In genomic region chr11:704799-705645, GRCh38 we compare ENCODE assay signal across 9 cellular contexts. TPM values are rescaled to one million over a fixed set of nuclear protein-coding genes. Genes with fewer than 3 reads are reported as not detected.
DNase-seq lines count a peak whose midpoint lies in the region; ATAC-seq, FAIRE-seq and TF ChIP-seq lines count a peak whose summit lies in the region.
"Had no signal": no experiment of that assay in that cellular context is flagged by ENCODE, and none has a peak within 500 bp of the region (broad histone marks: within the 10 kb centered on the region; RNA-seq: fewer than 3 reads in every experiment).

No MANE protein-coding gene starts in this region.

- no peak for TF ChIP-seq RAD21 in GM12878 (IDR thresholded peaks at IDR 0.05; ENCODE audit: insufficient read depth, low read depth, low read length)

- H3K27me3 ChIP-seq in GM12878 (replicated peaks in 1 of 2; ENCODE audit: control insufficient read depth in 2 of 2, insufficient read depth in 2 of 2, low read length in 1 of 2) (no peaks in the 10 kb centered on the region; a peak in 1 of 4 replicates), kidney epithelial cell (ENCODE audit: control insufficient read depth, insufficient read depth, low read length) (no peaks in the 10 kb centered on the region)

- H3K4me1 ChIP-seq in GM12878 (ENCODE audit: control insufficient read depth, insufficient read depth, low read length), result no peaks in the 10 kb centered on the region

- H3K27ac ChIP-seq in GM12878 (ENCODE audit: control insufficient read depth, insufficient read depth), result no peak overlapping the region

- no TSS peak for BruUV-seq in GM12878 (replicated peaks; lab: Mats Ljungman, UMichigan)

- H3K27me3 Mint-ChIP-seq in HFFc6 (ENCODE audit: insufficient read depth), result peaks cover 2% of the 10 kb centered on the region; the same call in 1 of the 2 replicates

- no peak overlapping the region for H2AFZ ChIP-seq in GM12878 (ENCODE audit: control insufficient read depth, low read depth, low read length)

- CTCF ChIA-PET in GM12878 (lab: Yijun Ruan, JAX), result no interaction called here

- peak overlapping the region; percentile 77 for H3K4me3 Mint-ChIP-seq in HFFc6
- peak overlapping the region; percentile 41 for H3K4me3 Mint-ChIP-seq in stimulated activated effector memory CD8-positive, alpha-beta T cell treated with anti-CD3 and anti-CD28 coated beads, Interleukin-12 subunit alpha, Interleukin-12 subunit beta, amount 100 ng/mL, for 72 hours

- 66% methylated on average over 24 of the region's 25 CpGs for WGBS in GM12878 (ENCODE audit: insufficient coverage, insufficient replicate concordance, low lambda C conversion rate, missing lambda C conversion rate)

- in situ Hi-C loops in GM12878 (cut with MboI), result no loop called here

- H3K36me3 ChIP-seq in GM12878 (ENCODE audit: control insufficient read depth in 2 of 2, insufficient read depth in 2 of 2, low read length in 1 of 2) (peaks cover 0 to 5% of the 10 kb centered on the region in 2 experiments; a peak in 2 of 4 replicates), kidney epithelial cell (ENCODE audit: control insufficient read depth, insufficient read depth, low read length) (no peaks in the 10 kb centered on the region)

- no peaks in the 10 kb centered on the region; the same call in 1 of the 2 replicates for H3K4me1 Mint-ChIP-seq in HFFc6 (ENCODE audit: low read depth)
- H3K4me1 Mint-ChIP-seq in stimulated activated effector memory CD8-positive, alpha-beta T cell treated with anti-CD3 and anti-CD28 coated beads, Interleukin-12 subunit alpha, Interleukin-12 subunit beta, amount 100 ng/mL, for 72 hours, result peaks cover 5% of the 10 kb centered on the region

- H3K4me3 ChIP-seq in GM12878 (no peak overlapping the region), kidney epithelial cell (ENCODE audit: low read depth, low read length) (peak overlapping the region; percentile 56)

- intact Hi-C loops in GM12878 (cut with micrococcal nuclease; ENCODE audit: unreplicated experiment), result no loop called here

- no peak overlapping the region for H3K9ac ChIP-seq in GM12878 (ENCODE audit: control insufficient read depth, insufficient read depth, low read length)

- TF ChIP-seq EP300 in GM12878 (IDR thresholded peaks at IDR 0.05; ENCODE audit: borderline replicate concordance in 1 of 2, control insufficient read depth in 1 of 2, low read depth in 2 of 2, low read length in 2 of 2), result no peak

- H3K4me2 ChIP-seq in GM12878 (ENCODE audit: control insufficient read depth, insufficient read depth), result no peak overlapping the region

- POLR2A ChIA-PET in GM12878 (lab: Charles Lee), result interaction anchor here (0.6 to 1.1 kb wide), 2 partner anchors 124 to 161 kb away, joined by 3 to 4 read pairs; no protein-coding TSS in a partner anchor

- H4K20me1 ChIP-seq in GM12878 (ENCODE audit: control insufficient read depth, insufficient read depth), result no peaks in the 10 kb centered on the region

- no peak for ATAC-seq in GM12878
- ATAC-seq in stimulated activated effector memory CD8-positive, alpha-beta T cell treated with anti-CD3 and anti-CD28 coated beads, Interleukin-12 subunit alpha, Interleukin-12 subunit beta, amount 100 ng/mL, for 72 hours, result no peak

- peak; percentile 15; the same call in 1 of the 2 replicates for TF ChIP-seq POLR2A in GM12878 (IDR thresholded peaks at IDR 0.05; ENCODE audit: low read depth, low read length)

- SMC1A ChIA-PET in GM12878 (lab: Charles Lee; ENCODE audit: uncharacterized antibody, unreplicated experiment), result no interaction called here

- H3K79me2 ChIP-seq in GM12878 (ENCODE audit: control insufficient read depth, insufficient read depth, low read length), result no peaks in the 10 kb centered on the region

- RAD21 ChIA-PET in GM12878 (lab: Charles Lee; ENCODE audit: unreplicated experiment), result interaction anchor here (2.0 kb wide), 1 partner anchor 17 kb away, joined by 6 read pairs; no protein-coding TSS in a partner anchor

- H3K9me3 Mint-ChIP-seq in HFFc6, result no peaks in the 10 kb centered on the region
- H3K9me3 Mint-ChIP-seq in stimulated activated effector memory CD8-positive, alpha-beta T cell treated with anti-CD3 and anti-CD28 coated beads, Interleukin-12 subunit alpha, Interleukin-12 subunit beta, amount 100 ng/mL, for 72 hours, result no peaks in the 10 kb centered on the region

- no peak for FAIRE-seq in GM12878 (lab: Jason Lieb, UNC)

- H3K36me3 Mint-ChIP-seq in HFFc6 (ENCODE audit: low read depth), result no peaks in the 10 kb centered on the region; the same call in 1 of the 2 replicates
- peaks cover 12% of the 10 kb centered on the region for H3K36me3 Mint-ChIP-seq in stimulated activated effector memory CD8-positive, alpha-beta T cell treated with anti-CD3 and anti-CD28 coated beads, Interleukin-12 subunit alpha, Interleukin-12 subunit beta, amount 100 ng/mL, for 72 hours

- peak overlapping the region; percentile 26; the same call in 1 of the 2 replicates for H3K27ac Mint-ChIP-seq in HFFc6
- no peak overlapping the region for H3K27ac Mint-ChIP-seq in stimulated activated effector memory CD8-positive, alpha-beta T cell treated with anti-CD3 and anti-CD28 coated beads, Interleukin-12 subunit alpha, Interleukin-12 subunit beta, amount 100 ng/mL, for 72 hours

- no peaks in the 10 kb centered on the region for H3K9me3 ChIP-seq in GM12878 (replicated peaks; ENCODE audit: control insufficient read depth, insufficient read depth, low read length)

- DNase-seq in HFFc6 (no peak), GM12878 (ENCODE audit: low read depth, low spot score) (no peak), kidney epithelial cell (ENCODE audit: low read depth) (no peak), SW 1271 (lab: John Stamatoyannopoulos, UW) (no peak), NCI-H345 treated with DMSO at 0.1 percent for 48 hours (lab: John Stamatoyannopoulos, UW; ENCODE audit: unreplicated experiment) (no peak), NCI-H2227 (lab: John Stamatoyannopoulos, UW; ENCODE audit: unreplicated experiment) (no peak), COR-L47 (lab: John Stamatoyannopoulos, UW) (no peak)
- no peak for DNase-seq in stimulated activated effector memory CD8-positive, alpha-beta T cell treated with anti-CD3 and anti-CD28 coated beads, Interleukin-12 subunit alpha, Interleukin-12 subunit beta, amount 100 ng/mL, for 72 hours (ENCODE audit: low spot score in 2 of 2)
- DNase-seq: NCI-H345 had no signal

- TF ChIP-seq CTCF in HFFc6 (IDR thresholded peaks at IDR 0.05) (no peak), GM12878 (IDR thresholded peaks at IDR 0.05 in 2 of 3, conservative IDR thresholded peaks at IDR 0.05 in 1 of 3; ENCODE audit: control insufficient read depth in 2 of 3, extremely low read depth in 1 of 3, insufficient read depth in 1 of 3, low read depth in 3 of 3, low read length in 3 of 3) (no peak), kidney epithelial cell (IDR thresholded peaks at IDR 0.05; ENCODE audit: insufficient read depth, low read length, poor library complexity, severe bottlenecking) (no peak)

RNA-seq across cellular contexts. Expression of gene EPS8L2, which starts 1.0 kb away (rescaled TPM):
- total RNA-seq in HFFc6 (2021; fragmentation: NEBNext Ultra II Directional; extraction: Animal tissue kit (Norgen Biotek cat#: 25700)), result 10 to 100 TPM; 55.5 to 70.1 (median 65.1) TPM
- total RNA-seq in GM12878 (2013; cell fraction: nucleolus; rRNA removed), result 4.4 and 8.1 TPM in 2 replicates
- total RNA-seq in GM12878 (2014; rRNA removed) (11.5 and 12.5 TPM in 2 replicates), GM12878 (2014; rRNA removed; fragmentation: Illumina TruSeq; extraction: Trizol) (3.1 and 5.1 TPM in 2 replicates), GM12878 (2021) (10.8 and 13.4 TPM in 2 replicates), kidney epithelial cell (119 and 143 TPM in 2 replicates)
- polyA plus RNA-seq in GM12878 (2011; ENCODE audit: low read depth), result 4.7 TPM
- polyA plus RNA-seq in GM12878 (2011; rRNA removed) (4.4 and 7.7 TPM in 2 replicates), GM12878 (2014; fragmentation: Illumina TruSeq; extraction: Trizol) (2.9 and 4.0 TPM in 2 replicates), GM12878 (2014; fragmentation: Nextera tagmentation; extraction: Ambion mirVana) (1 to 10 TPM in 1 of 2 experiments, under 1 TPM in 1; 0.76 to 2.9 TPM), GM12878 (2014; rRNA removed) (11.8 and 15.3 TPM in 2 replicates), GM12878 (2016; fragmentation: Nextera tagmentation; extraction: Ambion mirVana) (10 to 100 TPM; 13.9 to 20.0 TPM)
- 7.5 and 14.4 TPM in 2 replicates for polyA plus RNA-seq in GM12878 (2011; cell fraction: cytosol; rRNA removed)
- polyA plus RNA-seq in GM12878 (2011; cell fraction: nucleus; rRNA removed), result 44.2 and 44.3 TPM in 2 replicates
- 22.8 and 23.5 TPM in 2 replicates for polyA plus RNA-seq in GM12878 (2012)
- polyA minus RNA-seq in GM12878 (2011; rRNA and poly(A)+ RNA removed), result 3.7 and 4.7 TPM in 2 replicates
- 4.4 and 4.8 TPM in 2 replicates for polyA minus RNA-seq in GM12878 (2011; cell fraction: cytosol; rRNA and poly(A)+ RNA removed)
- 5.4 and 5.7 TPM in 2 replicates for polyA minus RNA-seq in GM12878 (2011; cell fraction: nucleus; rRNA and poly(A)+ RNA removed)

RNA-seq across cellular contexts. Expression of gene TMEM80, which starts 9.4 kb away (rescaled TPM):
- 10 to 100 TPM; 16.9 to 24.5 (median 19.3) TPM for total RNA-seq in HFFc6 (2021; fragmentation: NEBNext Ultra II Directional; extraction: Animal tissue kit (Norgen Biotek cat#: 25700))
- total RNA-seq in GM12878 (2013; cell fraction: nucleolus; rRNA removed), result 27.5 and 32.1 TPM in 2 replicates
- total RNA-seq in GM12878 (2014; rRNA removed) (21.9 and 22.1 TPM in 2 replicates), GM12878 (2014; rRNA removed; fragmentation: Illumina TruSeq; extraction: Trizol) (11.6 and 11.9 TPM in 2 replicates), GM12878 (2021) (16.5 and 19.5 TPM in 2 replicates), kidney epithelial cell (22.7 and 28.5 TPM in 2 replicates)
- polyA plus RNA-seq in GM12878 (2011; ENCODE audit: low read depth), result 7.6 TPM
- polyA plus RNA-seq in GM12878 (2011; rRNA removed) (30.7 and 36.6 TPM in 2 replicates), GM12878 (2014; fragmentation: Illumina TruSeq; extraction: Trizol) (8.0 and 14.9 TPM in 2 replicates), GM12878 (2014; fragmentation: Nextera tagmentation; extraction: Ambion mirVana) (1 to 10 TPM; 6.7 to 8.8 TPM), GM12878 (2014; rRNA removed) (28.3 and 29.8 TPM in 2 replicates), GM12878 (2016; fragmentation: Nextera tagmentation; extraction: Ambion mirVana) (10 to 100 TPM; 28.4 to 30.9 TPM)
- 28.5 and 37.1 TPM in 2 replicates for polyA plus RNA-seq in GM12878 (2011; cell fraction: cytosol; rRNA removed)
- 45.3 and 46.0 TPM in 2 replicates for polyA plus RNA-seq in GM12878 (2011; cell fraction: nucleus; rRNA removed)
- polyA plus RNA-seq in GM12878 (2012), result 18.6 and 20.7 TPM in 2 replicates
- polyA minus RNA-seq in GM12878 (2011; rRNA and poly(A)+ RNA removed), result 6.9 and 10.7 TPM in 2 replicates
- polyA minus RNA-seq in GM12878 (2011; cell fraction: cytosol; rRNA and poly(A)+ RNA removed), result 3.2 and 4.0 TPM in 2 replicates
- polyA minus RNA-seq in GM12878 (2011; cell fraction: nucleus; rRNA and poly(A)+ RNA removed), result 6.6 and 13.6 TPM in 2 replicates

RNA-seq across cellular contexts. Expression of gene DEAF1, which starts 10.0 kb away (rescaled TPM):
- total RNA-seq in HFFc6 (2021; fragmentation: NEBNext Ultra II Directional; extraction: Animal tissue kit (Norgen Biotek cat#: 25700)), result 10 to 100 TPM; 32.2 to 48.1 (median 34.6) TPM
- total RNA-seq in GM12878 (2013; cell fraction: nucleolus; rRNA removed), result 64.8 and 65.6 TPM in 2 replicates
- total RNA-seq in GM12878 (2014; rRNA removed), result 47.6 and 48.6 TPM in 2 replicates
- 21.2 and 23.0 TPM in 2 replicates for total RNA-seq in GM12878 (2014; rRNA removed; fragmentation: Illumina TruSeq; extraction: Trizol)
- 51.3 and 57.1 TPM in 2 replicates for total RNA-seq in GM12878 (2021)
- polyA plus RNA-seq in GM12878 (2011; ENCODE audit: low read depth), result 7.2 TPM
- 10.2 and 21.6 TPM in 2 replicates for polyA plus RNA-seq in GM12878 (2011; rRNA removed)
- 37.2 and 47.3 TPM in 2 replicates for polyA plus RNA-seq in GM12878 (2011; cell fraction: cytosol; rRNA removed)
- 31.1 and 35.9 TPM in 2 replicates for polyA plus RNA-seq in GM12878 (2011; cell fraction: nucleus; rRNA removed)
- 23.4 and 29.5 TPM in 2 replicates for polyA plus RNA-seq in GM12878 (2012)
- polyA plus RNA-seq in GM12878 (2014; fragmentation: Illumina TruSeq; extraction: Trizol), result 4.4 and 17.1 TPM in 2 replicates
- polyA plus RNA-seq in GM12878 (2014; fragmentation: Nextera tagmentation; extraction: Ambion mirVana), result 1 to 10 TPM in 1 of 2 experiments, under 1 TPM in 1; 0.68 to 5.5 TPM
- polyA plus RNA-seq in GM12878 (2014; rRNA removed), result 43.7 and 51.5 TPM in 2 replicates
- polyA plus RNA-seq in GM12878 (2016; fragmentation: Nextera tagmentation; extraction: Ambion mirVana), result 10 to 100 TPM; 28.8 to 41.0 TPM
- 18.2 and 35.1 TPM in 2 replicates for polyA minus RNA-seq in GM12878 (2011; rRNA and poly(A)+ RNA removed)
- 21.3 and 22.6 TPM in 2 replicates for polyA minus RNA-seq in GM12878 (2011; cell fraction: cytosol; rRNA and poly(A)+ RNA removed)
- polyA minus RNA-seq in GM12878 (2011; cell fraction: nucleus; rRNA and poly(A)+ RNA removed), result 10.5 and 23.0 TPM in 2 replicates
- 56.5 and 63.0 TPM in 2 replicates for total RNA-seq in kidney epithelial cell

RNA-seq across cellular contexts. Expression of gene TALDO1, which starts 42.2 kb away (rescaled TPM):
- total RNA-seq in HFFc6 (2021; fragmentation: NEBNext Ultra II Directional; extraction: Animal tissue kit (Norgen Biotek cat#: 25700)), result 100 to 1,000 TPM; 230 to 351 (median 300) TPM
- 34.6 and 35.6 TPM in 2 replicates for total RNA-seq in GM12878 (2013; cell fraction: nucleolus; rRNA removed)
- 168 and 176 TPM in 2 replicates for total RNA-seq in GM12878 (2014; rRNA removed)
- 139 and 148 TPM in 2 replicates for total RNA-seq in GM12878 (2014; rRNA removed; fragmentation: Illumina TruSeq; extraction: Trizol)
- 226 and 227 TPM in 2 replicates for total RNA-seq in GM12878 (2021)
- 120 TPM for polyA plus RNA-seq in GM12878 (2011; ENCODE audit: low read depth)
- 88.2 and 152 TPM in 2 replicates for polyA plus RNA-seq in GM12878 (2011; rRNA removed)
- 193 and 210 TPM in 2 replicates for polyA plus RNA-seq in GM12878 (2011; cell fraction: cytosol; rRNA removed)
- 130 and 164 TPM in 2 replicates for polyA plus RNA-seq in GM12878 (2011; cell fraction: nucleus; rRNA removed)
- 116 and 122 TPM in 2 replicates for polyA plus RNA-seq in GM12878 (2012)
- polyA plus RNA-seq in GM12878 (2014; fragmentation: Illumina TruSeq; extraction: Trizol), result 70.6 and 146 TPM in 2 replicates
- polyA plus RNA-seq in GM12878 (2014; fragmentation: Nextera tagmentation; extraction: Ambion mirVana), result 100 to 1,000 TPM; 121 to 189 TPM
- polyA plus RNA-seq in GM12878 (2014; rRNA removed), result 227 and 242 TPM in 2 replicates
- 100 to 1,000 TPM; 293 to 302 TPM for polyA plus RNA-seq in GM12878 (2016; fragmentation: Nextera tagmentation; extraction: Ambion mirVana)
- polyA minus RNA-seq in GM12878 (2011; rRNA and poly(A)+ RNA removed), result 51.3 and 80.4 TPM in 2 replicates
- polyA minus RNA-seq in GM12878 (2011; cell fraction: cytosol; rRNA and poly(A)+ RNA removed), result 49.3 and 52.0 TPM in 2 replicates
- 13.9 and 22.8 TPM in 2 replicates for polyA minus RNA-seq in GM12878 (2011; cell fraction: nucleus; rRNA and poly(A)+ RNA removed)
- total RNA-seq in kidney epithelial cell, result 201 and 207 TPM in 2 replicates
